8 cellular contexts compared by ENCODE assay signal in the genomic region with DNA sequence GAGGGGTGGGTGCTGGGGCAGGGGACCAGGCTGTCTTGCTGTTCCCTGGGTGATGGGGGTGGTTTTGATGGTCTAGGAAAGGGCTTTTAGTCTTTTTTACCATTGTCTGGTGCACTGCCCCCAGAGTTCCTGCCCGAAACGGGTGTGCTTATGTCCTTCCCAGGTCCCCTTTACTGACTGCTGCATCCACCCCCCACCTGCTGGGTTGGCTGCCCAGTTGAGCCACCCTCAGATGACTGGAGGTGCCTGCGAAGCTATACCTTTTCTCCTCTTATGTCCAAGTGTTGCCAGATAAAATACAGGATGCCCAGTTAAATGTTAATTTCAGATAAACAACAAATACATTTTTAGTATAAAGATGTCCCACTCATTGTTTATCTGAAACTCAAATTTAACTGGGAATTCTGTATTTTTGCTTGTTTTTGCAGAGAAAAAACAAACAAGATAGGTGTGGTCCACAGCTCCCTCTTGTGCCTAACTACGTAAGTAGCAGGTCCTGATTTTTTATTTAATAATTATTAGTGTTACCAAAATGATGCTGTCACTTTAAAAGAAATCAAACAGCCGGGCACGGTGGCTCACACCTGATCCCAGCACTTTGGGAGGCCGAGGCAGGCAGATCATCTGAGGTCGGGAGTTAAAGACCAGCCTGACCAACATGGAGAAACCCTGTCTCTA. TPM values are rescaled to one million over a fixed set of nuclear protein-coding genes. Genes with fewer than 3 reads are reported as not detected.
DNase-seq lines count a peak whose midpoint lies in the region; ATAC-seq, FAIRE-seq and TF ChIP-seq lines count a peak whose summit lies in the region.

No MANE protein-coding gene starts in this region.

- no TSS peak for BruUV-seq in Panc1 (replicated peaks; lab: Mats Ljungman, UMichigan)

- peak; percentile 52; the same call in 1 of the 2 replicates for ATAC-seq in Panc1
- no peak for ATAC-seq in HG03342 (IDR thresholded peaks at IDR 0.05; ENCODE audit: unreplicated experiment)
- ATAC-seq in HG02623 (IDR thresholded peaks at IDR 0.05; ENCODE audit: unreplicated experiment), result no peak

- no peaks in the 10 kb centered on the region for H3K36me3 ChIP-seq in Panc1 (ENCODE audit: control insufficient read depth, insufficient read depth, low read length)
- no peaks in the 10 kb centered on the region for H3K36me3 ChIP-seq in small intestine (ENCODE audit: control insufficient read depth in 2 of 2, insufficient read depth in 2 of 2, low read length in 2 of 2)

- in situ Hi-C loops in Panc1 (cut with HindIII; ENCODE audit: low pct_unique_long_range_greater_than_20kb, low sequenced_read_pairs), result no loop called here

- intact Hi-C loops in Panc1 (cut with micrococcal nuclease; ENCODE audit: unreplicated experiment), result loop anchor here (1.0 kb wide), 1 partner anchor 113 kb away; no protein-coding TSS in a partner anchor

- H3K4me3 ChIP-seq in Panc1 (ENCODE audit: low read depth in 2 of 2, low read length in 2 of 2), result no peak overlapping the region
- H3K4me3 ChIP-seq in fibroblast of the aortic adventitia (ENCODE audit: low read depth, low read length), result no peak overlapping the region
- no peak overlapping the region for H3K4me3 ChIP-seq in small intestine (ENCODE audit: low read depth in 1 of 2, low read length in 2 of 2)

- no peak overlapping the region for H3K27ac ChIP-seq in Panc1 (ENCODE audit: low read length)
- H3K27ac ChIP-seq in small intestine (ENCODE audit: low read depth in 1 of 2, low read length in 1 of 2), result no peak overlapping the region

- DNase-seq in Panc1 (ENCODE audit: low read depth, low spot score) (no peak), fibroblast of the aortic adventitia (ENCODE audit: low read depth) (peak; percentile 84), small intestine (peak; percentile 19), activated T-cell treated with anti-CD3 and anti-CD28 coated beads for 4 hours (no peak), NCI-H1436 (lab: John Stamatoyannopoulos, UW) (no peak)

- FAIRE-seq in small intestine (lab: Jason Lieb, UNC), result no peak

- TF ChIP-seq CTCF in GM12874 (IDR thresholded peaks at IDR 0.05; ENCODE audit: insufficient read depth, low read depth, low read length) (peak; percentile 42), Panc1 (IDR thresholded peaks at IDR 0.05) (peak; percentile 74), fibroblast of the aortic adventitia (IDR thresholded peaks at IDR 0.05; ENCODE audit: insufficient read depth, low read length) (peak; percentile 66)

- H3K27me3 ChIP-seq in Panc1 (ENCODE audit: control insufficient read depth, insufficient read depth, low read length), result no peaks in the 10 kb centered on the region
- peaks cover 0 to 3% of the 10 kb centered on the region in 2 donors for H3K27me3 ChIP-seq in small intestine (ENCODE audit: control insufficient read depth in 2 of 2, insufficient read depth in 2 of 2, low read length in 2 of 2)

- H3K9me3 ChIP-seq in Panc1 (ENCODE audit: control insufficient read depth, insufficient read depth, low read depth, low read length), result peaks cover 5% of the 10 kb centered on the region; the same call in 1 of the 2 replicates
- no peaks in the 10 kb centered on the region for H3K9me3 ChIP-seq in small intestine (ENCODE audit: control insufficient read depth, low read depth)

- POLR2A ChIA-PET in Panc1 (lab: Charles Lee), result interaction anchor here (0.8 kb wide), 1 partner anchor 73 kb away, joined by 3 read pairs; no protein-coding TSS in a partner anchor

- 13 to 17% (median 16%) methylated on average over 8 of the region's 8 CpGs for WGBS in small intestine, 3 donors

- CTCF ChIA-PET in Panc1 (lab: Charles Lee), result interaction anchor here (0.7 to 2.5 kb wide), 4 partner anchors 82 to 329 kb away, joined by 5 to 33 read pairs (median 8); no protein-coding TSS in a partner anchor

- H3K4me1 ChIP-seq in Panc1 (ENCODE audit: control insufficient read depth, insufficient read depth, low read length) (no peaks in the 10 kb centered on the region), small intestine (ENCODE audit: control insufficient read depth in 2 of 2, insufficient read depth in 1 of 2, low read depth in 1 of 2, low read length in 1 of 2) (no peaks in the 10 kb centered on the region)

RNA-seq across cellular contexts. Expression of gene RPP14, which starts 6.1 kb away (rescaled TPM):
- total RNA-seq in Panc1 (2021; ENCODE audit: unreplicated experiment) (16.4 TPM), fibroblast of the aortic adventitia (ENCODE audit: low replicate concordance) (10.8 and 19.0 TPM in 2 replicates)
- 9.6 TPM for polyA plus RNA-seq in Panc1 (2012; ENCODE audit: insufficient read length)
- polyA plus RNA-seq in small intestine, result 10 to 100 TPM; 11.7 to 19.9 (median 18.6) TPM

RNA-seq across cellular contexts. Expression of gene HTD2, which starts 6.3 kb away (rescaled TPM):
- total RNA-seq in Panc1 (2021; ENCODE audit: unreplicated experiment) (7.9 TPM), fibroblast of the aortic adventitia (ENCODE audit: low replicate concordance) (8.5 and 9.9 TPM in 2 replicates)
- polyA plus RNA-seq in Panc1 (2012; ENCODE audit: insufficient read length), result 6.1 TPM
- 1 to 10 TPM; 5.4 to 7.8 (median 6.5) TPM for polyA plus RNA-seq in small intestine

RNA-seq across cellular contexts. Expression of gene PXK, which starts 32.7 kb away (rescaled TPM):
- total RNA-seq in Panc1 (2021; ENCODE audit: unreplicated experiment), result 14.2 TPM
- polyA plus RNA-seq in Panc1 (2012; ENCODE audit: insufficient read length), result 11.6 TPM
- total RNA-seq in fibroblast of the aortic adventitia (ENCODE audit: low replicate concordance), result 19.3 and 64.4 TPM in 2 replicates
- polyA plus RNA-seq in small intestine, result 1 to 10 TPM; 5.1 to 9.2 (median 9.1) TPM

Comparison
In these comparisons a context has a peak if more than half of its experiments do, and no peak if none do; other contexts are left out.
1. DNase-seq: peak in fibroblast of the aortic adventitia (single experiment) and small intestine (single experiment); none in Panc1 (single experiment), activated T-cell treated with anti-CD3 and anti-CD28 coated beads for 4 hours (single experiment) and NCI-H1436 (single experiment).
2. Peak in every context shown above with its lines, with median percentiles within 50 percentile points of each other: CTCF ChIP-seq.